35 cellular contexts compared by ENCODE assay signal in genomic region chr3:161818106-161818505, GRCh38.
"Had no signal": no experiment of that assay in that cellular context is flagged by ENCODE, and none has a peak within 500 bp of the region (broad histone marks: within the 10 kb centered on the region; RNA-seq: fewer than 3 reads in every experiment).

No MANE protein-coding gene starts in this region.

- H3K9me3 ChIP-seq: adrenal gland, body of pancreas, breast epithelium had no signal

- H3K27ac Mint-ChIP-seq: activated B cell treated with CpG ODN at 0.5 μM for 24 hours; activated CD4-positive, alpha-beta memory T cell treated with anti-CD3 and anti-CD28 coated beads for 36 hours; activated CD4-positive, alpha-beta T cell treated with anti-CD3 and anti-CD28 coated beads, Interleukin-2, amount 10 ng/mL, durations not matched to agents 24 days and 14 days; activated CD8-positive, alpha-beta T cell treated with anti-CD3 and anti-CD28 coated beads for 36 hours; activated naive CD4-positive, alpha-beta T cell treated with anti-CD3 and anti-CD28 coated beads for 36 hours; activated naive CD4-positive, alpha-beta T cell treated with anti-CD3 and anti-CD28 coated beads, Interleukin-2, amount 50 U/mL, for 72 hours; activated naive CD8-positive, alpha-beta T cell treated with anti-CD3 and anti-CD28 coated beads for 36 hours; activated T-cell treated with anti-CD3 and anti-CD28 coated beads, Interleukin-2, amount 50 U/mL, for 72 hours; activated T-helper 1 cell treated with anti-CD3 and anti-CD28 coated beads, Interleukin-12 subunit alpha, Interleukin-12 subunit beta, Interleukin-2, Interleukin-4 antibody, amounts not matched to agents 30 ng/mL and 10 ng/mL and 1 ng/mL, durations not matched to agents 14 hours and 24 hours and 36 hours; activated T-helper 17 cell treated with anti-CD3 and anti-CD28 coated beads, Interleukin-2, amount 50 U/mL, for 72 hours; T-helper 1 cell treated with Interleukin-12 subunit alpha and Interleukin-12 subunit beta and Interleukin-4 antibody, amounts not matched to agents 30 μg/mL and 1 μg/mL, for 36 hours; T-helper 2 cell treated with Interferon-gamma antibody and Interleukin-4, amounts not matched to agents 5 μg/mL and 100 μg/mL, for 36 hours had no signal

- DNase-seq: activated B cell treated with CpG ODN at 0.5 μM for 24 hours; activated CD4-positive, alpha-beta memory T cell treated with anti-CD3 and anti-CD28 coated beads for 36 hours; activated CD4-positive, alpha-beta T cell treated with anti-CD3 and anti-CD28 coated beads for 4 hours; activated CD4-positive, alpha-beta T cell treated with anti-CD3 and anti-CD28 coated beads, Interleukin-2, amount 10 ng/mL, durations not matched to agents 24 days and 14 days; activated CD4-positive, alpha-beta T cell treated with anti-CD3 and anti-CD28 coated beads, Interleukin-2, amount 50 U/mL, for 1 hour; activated CD4-positive, alpha-beta T cell treated with anti-CD3 and anti-CD28 coated beads, Interleukin-2, amount 50 U/mL, for 4 hours; activated CD4-positive, CD25-positive, alpha-beta regulatory T cell treated with anti-CD3 and anti-CD28 coated beads, Interleukin-2, amount 50 U/mL, for 72 hours; activated CD8-positive, alpha-beta memory T cell treated with anti-CD3 and anti-CD28 coated beads, Interleukin-2, amount 50 U/mL, for 4 hours; activated CD8-positive, alpha-beta T cell treated with anti-CD3 and anti-CD28 coated beads for 36 hours; activated effector memory CD4-positive, alpha-beta T cell treated with anti-CD3 and anti-CD28 coated beads, Interleukin-2, amount 50 U/mL, for 16 hours; activated gamma-delta T cell treated with Interleukin-2 at 50 U/mL for 16 hours; activated naive CD4-positive, alpha-beta T cell; activated naive CD4-positive, alpha-beta T cell treated with anti-CD3 and anti-CD28 coated beads for 36 hours; activated naive CD4-positive, alpha-beta T cell treated with anti-CD3 and anti-CD28 coated beads, Interleukin-2, amount 50 U/mL, for 16 hours; activated naive CD8-positive, alpha-beta T cell treated with anti-CD3 and anti-CD28 coated beads for 36 hours; activated T-cell treated with anti-CD3 and anti-CD28 coated beads for 4 hours; activated T-cell treated with anti-CD3 and anti-CD28 coated beads, Interleukin-2, amount 50 U/mL, for 1 hour; activated T-cell treated with anti-CD3 and anti-CD28 coated beads, Interleukin-2, amount 50 U/mL, for 4 hours; activated T-cell treated with anti-CD3 and anti-CD28 coated beads, Interleukin-2, amount 50 U/mL, for 72 hours; adrenal gland; amniotic stem cell; aorta; body of pancreas; brain microvascular endothelial cell; central memory CD4-positive, alpha-beta T cell; T-helper 1 cell; T-helper 2 cell; T-helper 9 cell had no signal

- H3K27me3 ChIP-seq: adrenal gland, body of pancreas, brain microvascular endothelial cell, breast epithelium had no signal

- H3K4me1 Mint-ChIP-seq: activated B cell treated with CpG ODN at 0.5 μM for 24 hours; activated CD4-positive, alpha-beta T cell treated with anti-CD3 and anti-CD28 coated beads, Interleukin-2, amount 10 ng/mL, durations not matched to agents 24 days and 14 days; activated naive CD8-positive, alpha-beta T cell treated with anti-CD3 and anti-CD28 coated beads for 36 hours; activated T-helper 17 cell treated with anti-CD3 and anti-CD28 coated beads, Interleukin-2, amount 50 U/mL, for 72 hours had no signal

- H3K36me3 Mint-ChIP-seq: activated CD4-positive, alpha-beta memory T cell treated with anti-CD3 and anti-CD28 coated beads for 36 hours; activated naive CD4-positive, alpha-beta T cell treated with anti-CD3 and anti-CD28 coated beads, Interleukin-2, amount 50 U/mL, for 72 hours; activated naive CD8-positive, alpha-beta T cell treated with anti-CD3 and anti-CD28 coated beads for 36 hours had no signal

- H3K9me3 Mint-ChIP-seq: activated CD4-positive, alpha-beta memory T cell treated with anti-CD3 and anti-CD28 coated beads for 36 hours; activated CD4-positive, alpha-beta T cell treated with anti-CD3 and anti-CD28 coated beads, Interleukin-2, amount 10 ng/mL, durations not matched to agents 24 days and 14 days; activated CD8-positive, alpha-beta T cell treated with anti-CD3 and anti-CD28 coated beads for 36 hours; activated naive CD4-positive, alpha-beta T cell treated with anti-CD3 and anti-CD28 coated beads for 36 hours; activated naive CD8-positive, alpha-beta T cell treated with anti-CD3 and anti-CD28 coated beads for 36 hours; activated T-cell treated with anti-CD3 and anti-CD28 coated beads, Interleukin-2, amount 50 U/mL, for 4 hours; activated T-helper 1 cell treated with anti-CD3 and anti-CD28 coated beads, Interleukin-12 subunit alpha, Interleukin-12 subunit beta, Interleukin-2, Interleukin-4 antibody, amounts not matched to agents 30 ng/mL and 10 ng/mL and 1 ng/mL, durations not matched to agents 14 hours and 24 hours and 36 hours; T-helper 1 cell treated with Interleukin-12 subunit alpha and Interleukin-12 subunit beta and Interleukin-4 antibody, amounts not matched to agents 30 μg/mL and 1 μg/mL, for 36 hours; T-helper 2 cell treated with Interferon-gamma antibody and Interleukin-4, amounts not matched to agents 5 μg/mL and 100 μg/mL, for 36 hours had no signal

- H3K36me3 ChIP-seq: adrenal gland, brain microvascular endothelial cell, breast epithelium had no signal

- H3K27ac ChIP-seq: adrenal gland, body of pancreas, brain microvascular endothelial cell, breast epithelium, VCaP had no signal

- H3K27me3 Mint-ChIP-seq: activated B cell treated with CpG ODN at 0.5 μM for 24 hours; activated CD4-positive, alpha-beta memory T cell treated with anti-CD3 and anti-CD28 coated beads for 36 hours; activated CD4-positive, alpha-beta T cell treated with anti-CD3 and anti-CD28 coated beads, Interleukin-2, amount 10 ng/mL, durations not matched to agents 24 days and 14 days; activated CD8-positive, alpha-beta T cell treated with anti-CD3 and anti-CD28 coated beads for 36 hours; activated naive CD8-positive, alpha-beta T cell treated with anti-CD3 and anti-CD28 coated beads for 36 hours; activated T-helper 17 cell treated with anti-CD3 and anti-CD28 coated beads, Interleukin-2, amount 50 U/mL, for 72 hours had no signal

- H3K4me3 Mint-ChIP-seq: activated B cell treated with CpG ODN at 0.5 μM for 24 hours; activated CD4-positive, alpha-beta memory T cell treated with anti-CD3 and anti-CD28 coated beads for 36 hours; activated CD4-positive, alpha-beta T cell treated with anti-CD3 and anti-CD28 coated beads, Interleukin-2, amount 10 ng/mL, durations not matched to agents 24 days and 14 days; activated CD8-positive, alpha-beta T cell treated with anti-CD3 and anti-CD28 coated beads for 36 hours; activated naive CD4-positive, alpha-beta T cell treated with anti-CD3 and anti-CD28 coated beads for 36 hours; activated naive CD8-positive, alpha-beta T cell treated with anti-CD3 and anti-CD28 coated beads for 36 hours; activated T-cell treated with anti-CD3 and anti-CD28 coated beads, Interleukin-2, amount 50 U/mL, for 4 hours; activated T-cell treated with anti-CD3 and anti-CD28 coated beads, Interleukin-2, amount 50 U/mL, for 72 hours; activated T-helper 1 cell treated with anti-CD3 and anti-CD28 coated beads, Interleukin-12 subunit alpha, Interleukin-12 subunit beta, Interleukin-2, Interleukin-4 antibody, amounts not matched to agents 30 ng/mL and 10 ng/mL and 1 ng/mL, durations not matched to agents 14 hours and 24 hours and 36 hours; activated T-helper 17 cell treated with anti-CD3 and anti-CD28 coated beads, Interleukin-2, amount 50 U/mL, for 72 hours; T-helper 1 cell treated with Interleukin-12 subunit alpha and Interleukin-12 subunit beta and Interleukin-4 antibody, amounts not matched to agents 30 μg/mL and 1 μg/mL, for 36 hours; T-helper 2 cell treated with Interferon-gamma antibody and Interleukin-4, amounts not matched to agents 5 μg/mL and 100 μg/mL, for 36 hours had no signal

- H3K4me3 ChIP-seq: adrenal gland, body of pancreas, breast epithelium had no signal

- H3K4me1 ChIP-seq: adrenal gland, body of pancreas, breast epithelium had no signal
